In the genomic region with DNA sequence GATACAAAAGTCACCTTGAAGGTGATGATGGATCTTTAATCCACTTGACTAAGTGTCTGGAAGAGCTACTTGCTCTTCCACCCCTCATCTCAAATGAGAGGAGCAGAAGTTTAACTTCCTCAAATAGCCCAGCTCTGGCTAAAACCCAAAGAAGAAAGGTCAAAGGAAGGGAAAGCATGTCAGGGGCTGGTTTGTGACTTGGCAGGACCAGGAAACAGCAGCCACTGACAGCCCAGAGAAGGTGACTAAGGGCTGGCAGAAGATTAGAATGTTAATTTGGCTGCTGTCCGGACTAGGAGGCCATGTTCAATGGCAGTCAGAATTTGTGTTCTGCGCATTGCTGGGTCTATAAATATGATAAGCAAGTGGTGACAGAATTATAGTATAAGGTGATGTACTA, we compare ENCODE assay signal across 16 cellular contexts.
DNase-seq lines count a peak whose midpoint lies in the region; ATAC-seq and TF ChIP-seq lines count a peak whose summit lies in the region.
"Had no signal": no experiment of that assay in that cellular context is flagged by ENCODE, and none has a peak within 500 bp of the region (broad histone marks: within the 10 kb centered on the region; RNA-seq: fewer than 3 reads in every experiment).

No MANE protein-coding gene starts in this region.

- H3K9ac ChIP-seq in PC-3 (ENCODE audit: low read length) = no peak overlapping the region

- H3K27ac Mint-ChIP-seq in osteocyte (ENCODE audit: unreplicated experiment) = no peak overlapping the region
- H3K27ac Mint-ChIP-seq: CD4-positive, alpha-beta T cell had no signal

- no peaks in the 10 kb centered on the region for H3K79me2 ChIP-seq in PC-3 (ENCODE audit: low read length)

- in situ Hi-C loops in gastrocnemius medialis (cut with MboI; ENCODE audit: low sequenced_read_pairs in 4 of 4) = loop anchor here in 1 of 4 donors (25.0 kb wide), 1 partner anchor 320 kb away; no protein-coding TSS in a partner anchor

- H3K4me3 Mint-ChIP-seq in osteocyte (ENCODE audit: unreplicated experiment) = no peak overlapping the region
- H3K4me3 Mint-ChIP-seq: CD4-positive, alpha-beta T cell had no signal

- H3K27me3 ChIP-seq in cardiac muscle cell (no peaks in the 10 kb centered on the region), gastrocnemius medialis (no peaks in the 10 kb centered on the region), PC-3 (ENCODE audit: low read length) (no peaks in the 10 kb centered on the region)
- H3K27me3 ChIP-seq: adrenal gland had no signal

- H3K4me1 ChIP-seq in cardiac muscle cell (ENCODE audit: low read depth) (peaks cover 10% of the 10 kb centered on the region), gastrocnemius medialis (peaks cover 9 to 28% of the 10 kb centered on the region in 2 donors), PC-3 (ENCODE audit: insufficient read depth, low read length) (no peaks in the 10 kb centered on the region)
- H3K4me1 ChIP-seq: adrenal gland had no signal

- H3F3A ChIP-seq in PC-3 (ENCODE audit: low read length, unreplicated experiment) = no peaks in the 10 kb centered on the region

- CTCF ChIA-PET in PC-3 (lab: Charles Lee) = no interaction called here

- H3K9me2 ChIP-seq in PC-3 (replicated peaks; ENCODE audit: low read length) = no peaks in the 10 kb centered on the region

- TF ChIP-seq CTCF in cardiac muscle cell (IDR thresholded peaks at IDR 0.05; ENCODE audit: low read depth, low read length) (no peak), gastrocnemius medialis (IDR thresholded peaks at IDR 0.05 in 4 of 5, conservative IDR thresholded peaks at IDR 0.05 in 1 of 5) (no peak), PC-3 (conservative IDR thresholded peaks at IDR 0.05; ENCODE audit: low read depth, low read length) (no peak), osteocyte (IDR thresholded peaks at IDR 0.05) (no peak)

- H3K9me3 ChIP-seq in cardiac muscle cell (ENCODE audit: low read depth) = no peaks in the 10 kb centered on the region
- no peaks in the 10 kb centered on the region for H3K9me3 ChIP-seq in gastrocnemius medialis
- H3K9me3 ChIP-seq in PC-3 (ENCODE audit: low read length) = no peaks in the 10 kb centered on the region
- H3K9me3 ChIP-seq: adrenal gland had no signal

- H3K36me3 ChIP-seq in cardiac muscle cell = no peaks in the 10 kb centered on the region
- no peaks in the 10 kb centered on the region for H3K36me3 ChIP-seq in gastrocnemius medialis
- no peaks in the 10 kb centered on the region for H3K36me3 ChIP-seq in PC-3 (ENCODE audit: low read depth, low read length)
- H3K36me3 ChIP-seq: adrenal gland had no signal

- no peaks in the 10 kb centered on the region for H3K9me3 Mint-ChIP-seq in osteocyte (ENCODE audit: unreplicated experiment)
- H3K9me3 Mint-ChIP-seq: CD4-positive, alpha-beta T cell had no signal

- H3K27me3 Mint-ChIP-seq in osteocyte (ENCODE audit: unreplicated experiment) = no peaks in the 10 kb centered on the region
- H3K27me3 Mint-ChIP-seq: CD4-positive, alpha-beta T cell had no signal

- intact Hi-C loops in gastrocnemius medialis (cut with DNase I; ENCODE audit: low total_unique reads) = no loop called here
- intact Hi-C loops in PC-3 (cut with micrococcal nuclease) = no loop called here

- POLR2A ChIA-PET in PC-3 (lab: Charles Lee; ENCODE audit: unreplicated experiment) = no interaction called here

- BruUV-seq in PC-3 (replicated peaks; lab: Mats Ljungman, UMichigan) = no TSS peak

- H3K4me3 ChIP-seq in cardiac muscle cell (no peak overlapping the region), gastrocnemius medialis (no peak overlapping the region), PC-3 (ENCODE audit: low read length) (no peak overlapping the region)
- H3K4me3 ChIP-seq: adrenal gland, coronary artery had no signal

- DNase-seq in GF-D8 (lab: John Stamatoyannopoulos, UW) (peak; percentile 95), NOMO-1 treated with dmso at 0.1 percent for 144 hours (lab: John Stamatoyannopoulos, UW; ENCODE audit: unreplicated experiment) (peak; percentile 83), cardiac muscle cell (ENCODE audit: low read depth in 1 of 2, low spot score in 1 of 2) (peak; percentile 12 to 53), gastrocnemius medialis (peak; percentile 39 to 70), PC-3 (no peak), osteocyte (ENCODE audit: extremely low spot score, unreplicated experiment) (no peak)
- DNase-seq in stimulated activated CD4-positive, alpha-beta T cell treated with anti-CD3 and anti-CD28 coated beads, Interleukin-4, amount 100 ng/mL, for 4 hours = no peak
- DNase-seq: CD4-positive, alpha-beta T cell; H7; NCI-H1105 treated with DMSO at 0.1 percent for 48 hours; NCI-H510A; retina; SHP77 treated with DMSO at 0.1 percent for 48 hours had no signal

- no peak overlapping the region for H2AFZ ChIP-seq in PC-3 (ENCODE audit: low read length)

- ATAC-seq in gastrocnemius medialis (peak; percentile 83 to 94), GM21786 (IDR thresholded peaks at IDR 0.05; ENCODE audit: unreplicated experiment) (no peak), PC-3 (no peak)

- no peak overlapping the region for H3K4me2 ChIP-seq in PC-3 (ENCODE audit: low read length)

- TF ChIP-seq POLR2A in gastrocnemius medialis (IDR thresholded peaks at IDR 0.05) = no peak

- no peaks in the 10 kb centered on the region for H4K20me1 ChIP-seq in PC-3 (ENCODE audit: low read length)

- peaks cover 14% of the 10 kb centered on the region for H3K4me1 Mint-ChIP-seq in osteocyte (ENCODE audit: unreplicated experiment)

- peaks cover 47% of the 10 kb centered on the region for H3K36me3 Mint-ChIP-seq in osteocyte (ENCODE audit: unreplicated experiment)

- H3K27ac ChIP-seq in cardiac muscle cell (no peak overlapping the region), gastrocnemius medialis (peak overlapping the region in 3 of 4 donors; percentile 16 to 72 (median 44)), PC-3 (ENCODE audit: low read length) (no peak overlapping the region)
- H3K27ac ChIP-seq: adrenal gland, coronary artery had no signal

Comparison
In these comparisons a context has a peak if more than half of its experiments do, and no peak if none do; other contexts are left out.
1. DNase-seq: peak in GF-D8 (single experiment), NOMO-1 treated with dmso at 0.1 percent for 144 hours (single experiment), cardiac muscle cell (2 of 2) and gastrocnemius medialis (2 of 2); none in PC-3 (single experiment), stimulated activated CD4-positive, alpha-beta T cell treated with anti-CD3 and anti-CD28 coated beads, Interleukin-4, amount 100 ng/mL, for 4 hours (0 of 2) and osteocyte (single experiment).
2. H3K27ac ChIP-seq: peak in gastrocnemius medialis (3 of 4); none in cardiac muscle cell (single experiment) and PC-3 (single experiment).
3. ATAC-seq: peak in gastrocnemius medialis (2 of 2); none in GM21786 (single experiment) and PC-3 (single experiment).